In genomic region chr18:11850821-11851155, GRCh38 we compare ENCODE assay signal across 8 cellular contexts. TPM values are rescaled to one million over a fixed set of nuclear protein-coding genes. Genes with fewer than 3 reads are reported as not detected.
A peak's percentile ranks its signal among the peaks of the same experiment; 100 is the strongest.
DNase-seq lines count a peak whose midpoint lies in the region; ATAC-seq and TF ChIP-seq lines count a peak whose summit lies in the region.

No MANE protein-coding gene starts in this region.

- H3K36me3 ChIP-seq in upper lobe of right lung: peaks cover 6% of the 10 kb centered on the region

- H3K4me1 Mint-ChIP-seq in T-helper 1 cell treated with Interleukin-12 subunit alpha and Interleukin-12 subunit beta and Interleukin-4 antibody, amounts not matched to agents 30 μg/mL and 1 μg/mL, for 36 hours (ENCODE audit: low read depth): peaks cover 25% of the 10 kb centered on the region

- H3K36me3 Mint-ChIP-seq in T-helper 1 cell treated with Interleukin-12 subunit alpha and Interleukin-12 subunit beta and Interleukin-4 antibody, amounts not matched to agents 30 μg/mL and 1 μg/mL, for 36 hours (ENCODE audit: low read depth): peaks cover 3% of the 10 kb centered on the region

- TF ChIP-seq CTCF in coronary artery (IDR thresholded peaks at IDR 0.05) (no peak), upper lobe of right lung (IDR thresholded peaks at IDR 0.05) (no peak)

- H3K27me3 ChIP-seq in upper lobe of right lung: no peaks in the 10 kb centered on the region

- H3K4me3 ChIP-seq in coronary artery (peak overlapping the region; percentile 73), upper lobe of right lung (peak overlapping the region; percentile 72)

- H3K9me3 ChIP-seq in upper lobe of right lung: no peaks in the 10 kb centered on the region

- H3K27ac ChIP-seq in coronary artery: peak overlapping the region; percentile 90 to 95
- peak overlapping the region; percentile 94 for H3K27ac ChIP-seq in upper lobe of right lung

- no peaks in the 10 kb centered on the region for H3K9me3 Mint-ChIP-seq in T-helper 1 cell treated with Interleukin-12 subunit alpha and Interleukin-12 subunit beta and Interleukin-4 antibody, amounts not matched to agents 30 μg/mL and 1 μg/mL, for 36 hours

- no peaks in the 10 kb centered on the region for H3K27me3 Mint-ChIP-seq in T-helper 1 cell treated with Interleukin-12 subunit alpha and Interleukin-12 subunit beta and Interleukin-4 antibody, amounts not matched to agents 30 μg/mL and 1 μg/mL, for 36 hours (ENCODE audit: low read depth)

- H3K4me3 Mint-ChIP-seq in T-helper 1 cell treated with Interleukin-12 subunit alpha and Interleukin-12 subunit beta and Interleukin-4 antibody, amounts not matched to agents 30 μg/mL and 1 μg/mL, for 36 hours: peak overlapping the region; percentile 100

- peaks cover 24% of the 10 kb centered on the region for H3K4me1 ChIP-seq in upper lobe of right lung

- ATAC-seq in HG02840 (IDR thresholded peaks at IDR 0.05; ENCODE audit: low FRiP score, unreplicated experiment): peak; percentile 36
- peak; percentile 20 for ATAC-seq in upper lobe of right lung

- peak overlapping the region; percentile 100 for H3K27ac Mint-ChIP-seq in T-helper 1 cell treated with Interleukin-12 subunit alpha and Interleukin-12 subunit beta and Interleukin-4 antibody, amounts not matched to agents 30 μg/mL and 1 μg/mL, for 36 hours

- intact Hi-C loops in upper lobe of right lung (cut with DNase I): no loop called here

- DNase-seq in T-helper 1 cell: no peak
- DNase-seq in NCI-H748 (lab: John Stamatoyannopoulos, UW; ENCODE audit: unreplicated experiment): peak; percentile 80
- DNase-seq in coronary artery (ENCODE audit: low spot score): no peak
- peak; percentile 77 to 85 for DNase-seq in lung microvascular endothelial cell (ENCODE audit: low read depth in 2 of 2)
- no peak for DNase-seq in upper lobe of right lung
- no peak for DNase-seq in effector CD8-positive, alpha-beta T cell (lab: John Stamatoyannopoulos, UW)

RNA-seq across cellular contexts. Expression of gene CHMP1B, which starts 0.4 kb away (rescaled TPM):
- total RNA-seq in lung microvascular endothelial cell (45.5 and 67.1 TPM in 2 replicates), upper lobe of right lung (42.6 TPM)

RNA-seq across cellular contexts. Expression of gene MPPE1, which starts 57.3 kb away (rescaled TPM):
- total RNA-seq in lung microvascular endothelial cell (11.6 and 13.9 TPM in 2 replicates), upper lobe of right lung (67.0 TPM)

Comparison
In these comparisons a context has a peak if more than half of its experiments do, and no peak if none do; other contexts are left out.
1. DNase-seq: peak in NCI-H748 (single experiment) and lung microvascular endothelial cell (2 of 2); none in T-helper 1 cell (0 of 5), coronary artery (single experiment), upper lobe of right lung (single experiment) and effector CD8-positive, alpha-beta T cell (single experiment).